In the genomic region with DNA sequence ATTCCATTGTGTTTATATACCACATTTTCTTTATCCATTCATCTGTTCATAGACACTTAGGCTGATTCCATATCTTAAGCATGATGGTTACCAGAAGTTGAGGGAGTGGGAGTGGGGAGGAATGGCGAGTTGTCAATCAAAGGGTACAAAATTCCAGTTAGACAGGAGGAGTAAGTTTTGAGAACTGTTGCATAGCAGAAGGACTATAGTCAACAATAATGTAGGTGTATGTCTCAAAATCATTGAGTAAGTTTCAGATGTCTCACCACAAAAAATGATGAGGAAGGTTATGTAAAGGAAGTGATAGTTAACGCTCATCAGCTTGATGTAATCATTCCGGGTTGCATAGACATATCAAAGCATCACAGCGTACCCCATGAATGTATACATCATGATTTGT, we compare ENCODE assay signal across 24 cellular contexts. TPM values are rescaled to one million over a fixed set of nuclear protein-coding genes. Genes with fewer than 3 reads are reported as not detected.
A peak's percentile ranks its signal among the peaks of the same experiment; 100 is the strongest.
DNase-seq lines count a peak whose midpoint lies in the region; ATAC-seq and TF ChIP-seq lines count a peak whose summit lies in the region.
"Had no signal": no experiment of that assay in that cellular context is flagged by ENCODE, and none has a peak within 500 bp of the region (broad histone marks: within the 10 kb centered on the region; RNA-seq: fewer than 3 reads in every experiment).

No MANE protein-coding gene starts in this region.

- peaks cover 6% of the 10 kb centered on the region for H3K36me3 Mint-ChIP-seq in activated T-helper 17 cell treated with anti-CD3 and anti-CD28 coated beads, Interleukin-2, amount 50 U/mL, for 72 hours (ENCODE audit: low read depth)
- no peaks in the 10 kb centered on the region for H3K36me3 Mint-ChIP-seq in progenitor cell of endocrine pancreas (ENCODE audit: insufficient read depth)
- peaks cover 1% of the 10 kb centered on the region for H3K36me3 Mint-ChIP-seq in activated CD8-positive, alpha-beta memory T cell treated with anti-CD3 and anti-CD28 coated beads, Interleukin-2, amount 10 ng/mL, durations not matched to agents 7 days and 5 days
- H3K36me3 Mint-ChIP-seq: CD14-positive monocyte had no signal

- peaks cover 11% of the 10 kb centered on the region for H3K4me1 Mint-ChIP-seq in activated T-helper 17 cell treated with anti-CD3 and anti-CD28 coated beads, Interleukin-2, amount 50 U/mL, for 72 hours
- H3K4me1 Mint-ChIP-seq in progenitor cell of endocrine pancreas (ENCODE audit: low read depth): peaks cover 43% of the 10 kb centered on the region
- H3K4me1 Mint-ChIP-seq in activated CD8-positive, alpha-beta memory T cell treated with anti-CD3 and anti-CD28 coated beads, Interleukin-2, amount 10 ng/mL, durations not matched to agents 7 days and 5 days: peaks cover 23% of the 10 kb centered on the region

- ATAC-seq in activated T-helper 17 cell treated with anti-CD3 and anti-CD28 coated beads, Interleukin-2, amount 50 U/mL, for 72 hours (replicated peaks): peak; percentile 5
- no peak for ATAC-seq in GM18519 (IDR thresholded peaks at IDR 0.05; ENCODE audit: low FRiP score, unreplicated experiment)
- ATAC-seq in activated CD8-positive, alpha-beta memory T cell treated with anti-CD3 and anti-CD28 coated beads, Interleukin-2, amount 10 ng/mL, durations not matched to agents 7 days and 5 days: no peak
- ATAC-seq: GM23338 had no signal

- H3K27ac Mint-ChIP-seq in activated T-helper 17 cell treated with anti-CD3 and anti-CD28 coated beads, Interleukin-2, amount 50 U/mL, for 72 hours: no peak overlapping the region
- H3K27ac Mint-ChIP-seq in progenitor cell of endocrine pancreas: peak overlapping the region; percentile 77
- no peak overlapping the region for H3K27ac Mint-ChIP-seq in activated CD8-positive, alpha-beta memory T cell treated with anti-CD3 and anti-CD28 coated beads, Interleukin-2, amount 10 ng/mL, durations not matched to agents 7 days and 5 days
- H3K27ac Mint-ChIP-seq: CD14-positive monocyte, GM23338 had no signal

- H3K9me3 Mint-ChIP-seq in activated T-helper 17 cell treated with anti-CD3 and anti-CD28 coated beads, Interleukin-2, amount 50 U/mL, for 72 hours: no peaks in the 10 kb centered on the region
- no peaks in the 10 kb centered on the region for H3K9me3 Mint-ChIP-seq in progenitor cell of endocrine pancreas (ENCODE audit: low read depth)
- H3K9me3 Mint-ChIP-seq in activated CD8-positive, alpha-beta memory T cell treated with anti-CD3 and anti-CD28 coated beads, Interleukin-2, amount 10 ng/mL, durations not matched to agents 7 days and 5 days (ENCODE audit: low read depth): no peaks in the 10 kb centered on the region
- H3K9me3 Mint-ChIP-seq: CD14-positive monocyte, GM23338, HFFc6 had no signal

- CTCF ChIA-PET in activated CD8-positive, alpha-beta memory T cell treated with anti-CD3 and anti-CD28 coated beads, Interleukin-2, amount 10 ng/mL, durations not matched to agents 7 days and 5 days (lab: Charles Lee): no interaction called here

- TF ChIP-seq CTCF in progenitor cell of endocrine pancreas (IDR thresholded peaks at IDR 0.05; ENCODE audit: unreplicated experiment): no peak

- DNase-seq in NOMO-1 treated with DMSO at 0.1 percent for 48 hours (lab: John Stamatoyannopoulos, UW; ENCODE audit: unreplicated experiment) (peak; percentile 11), NOMO-1 treated with dmso at 0.1 percent for 144 hours (lab: John Stamatoyannopoulos, UW; ENCODE audit: unreplicated experiment) (no peak), CD1c-positive myeloid dendritic cell (ENCODE audit: extremely low spot score) (peak; percentile 74), progenitor cell of endocrine pancreas (ENCODE audit: low spot score, unreplicated experiment) (no peak)
- no peak for DNase-seq in activated CD8-positive, alpha-beta memory T cell treated with anti-CD3 and anti-CD28 coated beads, Interleukin-2, amount 10 ng/mL, durations not matched to agents 7 days and 5 days
- DNase-seq: 8988T, ACHN, BE2C, HFFc6, KBM-7, NCI-H1048, NCI-H1417 treated with DMSO at 0.1 percent for 48 hours, NCI-H1694 treated with DMSO at 0.1 percent for 48 hours, NCI-H2081, NCI-H2227 treated with DMSO at 0.1 percent for 48 hours, NCI-H510A, NCI-H69, OCI-M1, Peyer's patch, SHP77 treated with DMSO at 0.1 percent for 48 hours had no signal

- H3K27me3 Mint-ChIP-seq in activated T-helper 17 cell treated with anti-CD3 and anti-CD28 coated beads, Interleukin-2, amount 50 U/mL, for 72 hours: no peaks in the 10 kb centered on the region
- H3K27me3 Mint-ChIP-seq in progenitor cell of endocrine pancreas: no peaks in the 10 kb centered on the region
- no peaks in the 10 kb centered on the region for H3K27me3 Mint-ChIP-seq in activated CD8-positive, alpha-beta memory T cell treated with anti-CD3 and anti-CD28 coated beads, Interleukin-2, amount 10 ng/mL, durations not matched to agents 7 days and 5 days

- no peak overlapping the region for H3K4me3 Mint-ChIP-seq in activated T-helper 17 cell treated with anti-CD3 and anti-CD28 coated beads, Interleukin-2, amount 50 U/mL, for 72 hours
- H3K4me3 Mint-ChIP-seq in progenitor cell of endocrine pancreas (ENCODE audit: low read depth): no peak overlapping the region
- H3K4me3 Mint-ChIP-seq in activated CD8-positive, alpha-beta memory T cell treated with anti-CD3 and anti-CD28 coated beads, Interleukin-2, amount 10 ng/mL, durations not matched to agents 7 days and 5 days: no peak overlapping the region
- H3K4me3 Mint-ChIP-seq: CD14-positive monocyte, GM23338 had no signal

RNA-seq across cellular contexts. Expression of a gene that starts 4.6 kb away (rescaled TPM):
- 1 to 10 TPM; 8.4 to 9.4 TPM for total RNA-seq in activated T-helper 17 cell treated with anti-CD3 and anti-CD28 coated beads, Interleukin-2, amount 50 U/mL, for 72 hours
- 33.6 and 36.0 TPM in 2 replicates for total RNA-seq in progenitor cell of endocrine pancreas
- total RNA-seq in activated CD8-positive, alpha-beta memory T cell treated with anti-CD3 and anti-CD28 coated beads, Interleukin-2, amount 10 ng/mL, durations not matched to agents 7 days and 5 days: 10 to 100 TPM in 1 of 2 experiments, 1 to 10 TPM in 1; 9.6 to 10.2 TPM

Comparison
In these comparisons a context has a peak if more than half of its experiments do, and no peak if none do; other contexts are left out.
1. DNase-seq: peak in NOMO-1 treated with DMSO at 0.1 percent for 48 hours (single experiment) and CD1c-positive myeloid dendritic cell (single experiment); none in NOMO-1 treated with dmso at 0.1 percent for 144 hours (single experiment), progenitor cell of endocrine pancreas (single experiment) and activated CD8-positive, alpha-beta memory T cell treated with anti-CD3 and anti-CD28 coated beads, Interleukin-2, amount 10 ng/mL, durations not matched to agents 7 days and 5 days (single experiment).